Comparison of ENCODE assay signal across 1 cellular context in genomic region chr16:72850863-72851262, GRCh38.
TF ChIP-seq lines count a peak whose summit lies in the region.

No MANE protein-coding gene starts in this region.

TF ChIP-seq in endothelial cell of umbilical vein, 7 proteins besides CTCF, POLR2A, EP300 and RAD21:
- TF ChIP-seq GATA2 (IDR thresholded peaks at IDR 0.05; ENCODE audit: insufficient read depth, insufficient read length, low read depth, low read length) (no peak), POLR2AphosphoS5 (IDR thresholded peaks at IDR 0.05; ENCODE audit: insufficient read depth, low read depth, low read length) (no peak), MAX (IDR thresholded peaks at IDR 0.05; ENCODE audit: insufficient read depth, insufficient read length) (no peak), MYC (IDR thresholded peaks at IDR 0.05; ENCODE audit: low read depth, low read length) (no peak), EZH2 (IDR thresholded peaks at IDR 0.05; ENCODE audit: borderline replicate concordance, low read depth, low read length, severe bottlenecking) (no peak), JUN (IDR thresholded peaks at IDR 0.05; ENCODE audit: borderline replicate concordance, insufficient read depth, insufficient read length, low read depth) (no peak), FOS (IDR thresholded peaks at IDR 0.05; ENCODE audit: borderline replicate concordance, insufficient read depth, low read length) (no peak)
